ENCODE assay signal across 2 cellular contexts in genomic region chr22:24716602-24717001, GRCh38.
A peak's percentile ranks its signal among the peaks of the same experiment; 100 is the strongest.
TF ChIP-seq lines count a peak whose summit lies in the region.

No MANE protein-coding gene starts in this region.

TF ChIP-seq in HepG2, 621 proteins besides CTCF, POLR2A, EP300 and RAD21:
- TF ChIP-seq TIGD3 (CRISPR knock-in tag; IDR thresholded peaks at IDR 0.05; ENCODE audit: borderline replicate concordance) = no peak
- TF ChIP-seq ZNF562 (CRISPR knock-in tag; IDR thresholded peaks at IDR 0.05; ENCODE audit: borderline replicate concordance) = peak; percentile 38; the same call in 1 of the 2 replicates

TF ChIP-seq in GM12878, 131 proteins besides CTCF, POLR2A, EP300 and RAD21:
- TF ChIP-seq ZNF24 (IDR thresholded peaks at IDR 0.05) = no peak
- TF ChIP-seq MLLT1 (IDR thresholded peaks at IDR 0.05) = no peak
- TF ChIP-seq NBN (IDR thresholded peaks at IDR 0.05) = no peak
- no peak for TF ChIP-seq SPI1 (IDR thresholded peaks at IDR 0.05; ENCODE audit: borderline replicate concordance, insufficient read depth, low read depth, low read length)
TF ChIP-seq in GM12878: peak in this region for 0.
